ENCODE assay signal across 8 cellular contexts in the genomic region with DNA sequence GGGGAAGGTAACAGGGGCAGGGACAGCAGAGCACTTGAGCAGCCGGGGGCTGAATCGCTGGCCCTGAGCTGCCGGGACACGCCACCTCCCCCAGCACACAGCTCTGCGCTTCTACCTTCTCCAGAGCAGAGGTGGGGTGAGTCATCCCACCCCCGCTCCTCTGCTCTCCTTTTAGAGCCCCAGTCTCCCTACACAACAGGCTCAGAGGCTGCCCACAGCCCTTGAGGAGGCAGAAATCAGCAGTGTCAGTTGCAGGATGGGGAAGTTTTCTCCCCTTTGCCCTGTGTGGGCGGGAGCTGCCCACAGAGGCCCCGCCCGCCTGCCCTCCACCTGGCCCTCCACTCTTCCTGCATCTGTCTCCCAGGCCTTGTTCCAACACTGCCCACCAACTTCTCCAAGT.
DNase-seq lines count a peak whose midpoint lies in the region; ATAC-seq and TF ChIP-seq lines count a peak whose summit lies in the region.

No MANE protein-coding gene starts in this region.

- H3K27ac Mint-ChIP-seq in activated CD8-positive, alpha-beta T cell treated with anti-CD3 and anti-CD28 coated beads for 36 hours: peak overlapping the region; percentile 95

- H3K4me2 ChIP-seq in Karpas-422 (ENCODE audit: low read depth, low read length, poor library complexity, severe bottlenecking): no peak overlapping the region

- H3K4me3 Mint-ChIP-seq in activated CD8-positive, alpha-beta T cell treated with anti-CD3 and anti-CD28 coated beads for 36 hours: peak overlapping the region; percentile 55

- peak; percentile 49 for ATAC-seq in GM21737 (IDR thresholded peaks at IDR 0.05; ENCODE audit: unreplicated experiment)
- peak; percentile 88 for ATAC-seq in activated CD8-positive, alpha-beta T cell treated with anti-CD3 and anti-CD28 coated beads for 36 hours

- H3K4me1 Mint-ChIP-seq in activated CD8-positive, alpha-beta T cell treated with anti-CD3 and anti-CD28 coated beads for 36 hours (ENCODE audit: low read depth): peaks cover 64% of the 10 kb centered on the region

- H3K36me3 Mint-ChIP-seq in activated CD8-positive, alpha-beta T cell treated with anti-CD3 and anti-CD28 coated beads for 36 hours (ENCODE audit: low read depth): peaks cover 57% of the 10 kb centered on the region

- no peaks in the 10 kb centered on the region for H3K27me3 Mint-ChIP-seq in activated CD8-positive, alpha-beta T cell treated with anti-CD3 and anti-CD28 coated beads for 36 hours

- no peak overlapping the region for H3K27ac ChIP-seq in Karpas-422 (ENCODE audit: low read length)

- no peaks in the 10 kb centered on the region for H3K4me1 ChIP-seq in Karpas-422 (ENCODE audit: low read length)

- no peaks in the 10 kb centered on the region; the same call in 1 of the 2 replicates for H4K20me1 ChIP-seq in Karpas-422 (ENCODE audit: insufficient read depth, low read depth, low read length)

- no peaks in the 10 kb centered on the region for H3K27me3 ChIP-seq in Karpas-422 (ENCODE audit: low read length)

- peak; percentile 87 for DNase-seq in Daoy (ENCODE audit: low read depth)
- DNase-seq in Karpas-422: peak; percentile 84
- DNase-seq in activated CD8-positive, alpha-beta T cell treated with anti-CD3 and anti-CD28 coated beads for 36 hours: peak; percentile 91
- DNase-seq in glomerular visceral epithelial cell (ENCODE audit: extremely low spot score): peak; percentile 82
- DNase-seq in stimulated activated CD4-positive, alpha-beta T cell treated with anti-CD3 and anti-CD28 coated beads, Interleukin-15, amount 100 ng/mL, for 24 hours: peak; percentile 83
- no peak for DNase-seq in C1 segment of cervical spinal cord (lab: John Stamatoyannopoulos, UW)
- DNase-seq in NCI-H2029 treated with DMSO at 0.1 percent for 48 hours (lab: John Stamatoyannopoulos, UW): no peak

- no peak for TF ChIP-seq CTCF in activated CD8-positive, alpha-beta T cell treated with anti-CD3 and anti-CD28 coated beads for 36 hours (IDR thresholded peaks at IDR 0.05)

- H3K9me3 ChIP-seq in Karpas-422 (ENCODE audit: low read length): no peaks in the 10 kb centered on the region

- intact Hi-C loops in activated CD8-positive, alpha-beta T cell treated with anti-CD3 and anti-CD28 coated beads for 36 hours (cut with micrococcal nuclease): loop anchor here (5.0 kb wide), 1 partner anchor 34 kb away; no protein-coding TSS in a partner anchor

- H3K9me3 Mint-ChIP-seq in activated CD8-positive, alpha-beta T cell treated with anti-CD3 and anti-CD28 coated beads for 36 hours: no peaks in the 10 kb centered on the region

- H3K4me3 ChIP-seq in Karpas-422 (ENCODE audit: low read length): peak overlapping the region; percentile 28; the same call in 1 of the 2 replicates

- peaks cover 11% of the 10 kb centered on the region; the same call in 1 of the 2 replicates for H3K79me2 ChIP-seq in Karpas-422 (ENCODE audit: low read length)

- CTCF ChIA-PET in activated CD8-positive, alpha-beta T cell treated with anti-CD3 and anti-CD28 coated beads for 36 hours (lab: Charles Lee): interaction anchor here (1.1 to 5.5 kb wide), 11 partner anchors 9 to 185 kb away, joined by 3 to 55 read pairs (median 6); no protein-coding TSS in a partner anchor

- peak overlapping the region; percentile 66 for H3K9ac ChIP-seq in Karpas-422 (ENCODE audit: low read length)

- POLR2A ChIA-PET in activated CD8-positive, alpha-beta T cell treated with anti-CD3 and anti-CD28 coated beads for 36 hours (lab: Charles Lee): interaction anchor here (0.6 to 5.3 kb wide), 13 partner anchors 9 to 185 kb away, joined by 3 to 28 read pairs (median 5); no protein-coding TSS in a partner anchor

- no peak overlapping the region for H2AFZ ChIP-seq in Karpas-422 (ENCODE audit: low read length)

- no peaks in the 10 kb centered on the region for H3K9me2 ChIP-seq in Karpas-422 (replicated peaks; ENCODE audit: insufficient read depth, low read length)

- H3K36me3 ChIP-seq in Karpas-422 (ENCODE audit: insufficient read depth, low read length): peaks cover 48% of the 10 kb centered on the region

Comparison
In these comparisons a context has a peak if more than half of its experiments do, and no peak if none do; other contexts are left out.
1. DNase-seq: peak in Daoy (single experiment), Karpas-422 (single experiment), activated CD8-positive, alpha-beta T cell treated with anti-CD3 and anti-CD28 coated beads for 36 hours (single experiment), glomerular visceral epithelial cell (single experiment) and stimulated activated CD4-positive, alpha-beta T cell treated with anti-CD3 and anti-CD28 coated beads, Interleukin-15, amount 100 ng/mL, for 24 hours (single experiment); none in C1 segment of cervical spinal cord (0 of 14) and NCI-H2029 treated with DMSO at 0.1 percent for 48 hours (single experiment).